23 cellular contexts compared by ENCODE assay signal in genomic region chr1:44508397-44508745, GRCh38.
DNase-seq lines count a peak whose midpoint lies in the region; ATAC-seq, FAIRE-seq and TF ChIP-seq lines count a peak whose summit lies in the region.
"Had no signal": no experiment of that assay in that cellular context is flagged by ENCODE, and none has a peak within 500 bp of the region (broad histone marks: within the 10 kb centered on the region; RNA-seq: fewer than 3 reads in every experiment).

No MANE protein-coding gene starts in this region.

- POLR2A ChIA-PET in K562 (lab: Yijun Ruan, JAX), result no interaction called here

- H3K4me2 ChIP-seq in K562 (ENCODE audit: insufficient read depth, low read length) (no peak overlapping the region), neuronal stem cell (ENCODE audit: insufficient read depth, low read length, poor library complexity, severe bottlenecking) (no peak overlapping the region)
- H3K4me2 ChIP-seq: A549 had no signal

- H3K9me3 ChIP-seq in K562 (replicated peaks; ENCODE audit: control insufficient read depth, insufficient read depth, low read depth, low read length) (no peaks in the 10 kb centered on the region), neuronal stem cell (replicated peaks in 1 of 2; ENCODE audit: control insufficient read depth in 2 of 2, insufficient read depth in 1 of 2, low read depth in 1 of 2, low read length in 2 of 2) (no peaks in the 10 kb centered on the region), MG63 (no peaks in the 10 kb centered on the region)
- H3K9me3 ChIP-seq: A549 had no signal

- CTCF ChIA-PET in K562 (lab: Yijun Ruan, JAX; ENCODE audit: low intra/inter-chr PET ratio), result no interaction called here

- no peak for TF ChIP-seq POLR2A in K562 (conservative IDR thresholded peaks at IDR 0.05)

- no peak overlapping the region for H2BK15ac ChIP-seq in neuronal stem cell (ENCODE audit: low read length)

- H3K27me3 ChIP-seq in K562 (ENCODE audit: control insufficient read depth in 2 of 2, insufficient read depth in 2 of 2, low read length in 2 of 2) (peaks cover 73 to 76% of the 10 kb centered on the region in 2 experiments), layer of hippocampus (ENCODE audit: control insufficient read depth, insufficient read depth, low read length) (no peaks in the 10 kb centered on the region), neuronal stem cell (ENCODE audit: control insufficient read depth in 3 of 3, insufficient read depth in 3 of 3, low read depth in 1 of 3, low read length in 3 of 3) (peaks cover 0 to 57% (median 12%) of the 10 kb centered on the region in 3 experiments), MG63 (no peaks in the 10 kb centered on the region)

- no peak overlapping the region for H2BK120ac ChIP-seq in neuronal stem cell (ENCODE audit: low read depth, low read length)

- no peak overlapping the region for H2AK5ac ChIP-seq in neuronal stem cell (ENCODE audit: low read depth, low read length)

- ATAC-seq in K562 (peak; percentile 21; the same call in 1 of the 3 replicates), GM21619 (IDR thresholded peaks at IDR 0.05; ENCODE audit: unreplicated experiment) (no peak)
- ATAC-seq: A549, HCT116 had no signal

- H3K4ac ChIP-seq in neuronal stem cell (ENCODE audit: low read length), result no peak overlapping the region

- no peak overlapping the region for H4K91ac ChIP-seq in neuronal stem cell (ENCODE audit: low read depth, low read length, poor library complexity)

- H3K18ac ChIP-seq in neuronal stem cell (ENCODE audit: low read length), result peak overlapping the region; percentile 85

- H3K9ac ChIP-seq in K562 (ENCODE audit: insufficient read depth in 1 of 2, low read depth in 2 of 2, low read length in 2 of 2) (no peak overlapping the region), neuronal stem cell (ENCODE audit: low read depth, low read length, poor library complexity) (no peak overlapping the region)

- no peak for TF ChIP-seq CTCF in K562 (IDR thresholded peaks at IDR 0.05 in 2 of 3, conservative IDR thresholded peaks at IDR 0.05 in 1 of 3; ENCODE audit: insufficient read depth in 2 of 3, low read depth in 1 of 3, low read length in 3 of 3)

- H2AFZ ChIP-seq in K562 (ENCODE audit: low read depth, low read length) (no peak overlapping the region), neuronal stem cell (ENCODE audit: low read length) (no peak overlapping the region)

- TF ChIP-seq RAD21 in K562 (CRISPR knock-in tag; conservative IDR thresholded peaks at IDR 0.05 in 1 of 2, IDR thresholded peaks at IDR 0.05 in 1 of 2), result 0 out of 4 replicates have a peak, but pooled peaks of 1 of the 2 experiments have one; percentile 13

- no peak for FAIRE-seq in K562 (lab: Jason Lieb, UNC)
- FAIRE-seq in urothelium cell line (lab: Jason Lieb, UNC), result peak; percentile 20
- FAIRE-seq: A549, GM18507 had no signal

- H3K4me1 ChIP-seq in K562 (replicated peaks in 1 of 2; ENCODE audit: control insufficient read depth in 2 of 2, insufficient read depth in 2 of 2, low read length in 2 of 2), result no peaks in the 10 kb centered on the region; a peak in 1 of 5 replicates
- peaks cover 39 to 65% of the 10 kb centered on the region in 2 donors for H3K4me1 ChIP-seq in neuronal stem cell (ENCODE audit: control insufficient read depth in 2 of 2, insufficient read depth in 1 of 2, low read depth in 1 of 2, low read length in 2 of 2)
- H3K4me1 ChIP-seq: A549 had no signal

- no peak overlapping the region for H2BK5ac ChIP-seq in neuronal stem cell (ENCODE audit: low read length)

- intact Hi-C loops in K562 (cut with micrococcal nuclease), result no loop called here

- H3K4me3 ChIP-seq in K562 (no peak overlapping the region), neuronal stem cell (ENCODE audit: low read length in 2 of 2) (no peak overlapping the region), MG63 (no peak overlapping the region)
- H3K4me3 ChIP-seq: A549 had no signal

- 19% methylated on average over 5 of the region's 5 CpGs for WGBS in K562 (ENCODE audit: insufficient coverage, low coverage, missing lambda C conversion rate)
- no CpG with 5 or more reads among the region's 5 CpGs for WGBS in neuronal stem cell (ENCODE audit: extremely low coverage in 2 of 2, insufficient read length in 2 of 2, insufficient replicate concordance in 1 of 2), 2 donors

- no peak overlapping the region for H3K27ac ChIP-seq in K562 (ENCODE audit: extremely low read depth, low read depth, low read length)
- H3K27ac ChIP-seq in layer of hippocampus (ENCODE audit: low read depth, low read length), result peak overlapping the region; percentile 94
- no peak overlapping the region for H3K27ac ChIP-seq in neuronal stem cell (replicated peaks; ENCODE audit: low read length)
- H3K27ac ChIP-seq: A549, HL-60 had no signal

- no peak overlapping the region for H3K14ac ChIP-seq in neuronal stem cell (ENCODE audit: low read length)

- no peaks in the 10 kb centered on the region for H3K79me2 ChIP-seq in K562 (ENCODE audit: control insufficient read depth, insufficient read depth, low read length)

- H3K23ac ChIP-seq in neuronal stem cell (ENCODE audit: low read depth, low read length, poor library complexity), result no peak overlapping the region

- no peak overlapping the region for H4K8ac ChIP-seq in neuronal stem cell (ENCODE audit: low read depth, low read length)

- H3K36me3 ChIP-seq in K562 (ENCODE audit: control insufficient read depth, insufficient read depth, low read length) (no peaks in the 10 kb centered on the region), neuronal stem cell (replicated peaks in 1 of 2; ENCODE audit: control insufficient read depth in 2 of 2, insufficient read depth in 2 of 2, low read length in 2 of 2) (peaks cover 0 to 20% of the 10 kb centered on the region in 2 donors), MG63 (no peaks in the 10 kb centered on the region)

- no peak for DNase-seq in K562 (ENCODE audit: extremely low read depth in 1 of 4, low spot score in 3 of 4)
- DNase-seq in neuronal stem cell (ENCODE audit: low spot score), result no peak
- DNase-seq in urothelium cell line (ENCODE audit: low spot score), result no peak
- DNase-seq in MG63, result no peak
- DNase-seq in SIG-M5 treated with dmso at 0.1 percent for 504 hours (lab: John Stamatoyannopoulos, UW; ENCODE audit: unreplicated experiment), result no peak
- DNase-seq: AML-193; CD4-positive, alpha-beta memory T cell; COR-L47; DMS53; GOT3; NCI-H1092 treated with DMSO at 0.1 percent for 48 hours; NCI-H1436 treated with DMSO at 0.1 percent for 48 hours; NCI-H2029; NCI-H446 treated with DMSO at 0.1 percent for 48 hours; NCI-H526; Right ventricle myocardium superior; RPMI8226 had no signal

- H4K20me1 ChIP-seq in K562 (replicated peaks; ENCODE audit: control insufficient read depth, insufficient read depth, low read length), result 0 out of 2 replicates have a peak, but pooled peaks cover 5% of the 10 kb centered on the region

- H3K79me1 ChIP-seq in neuronal stem cell (ENCODE audit: low read depth, low read length), result no peaks in the 10 kb centered on the region

- TF ChIP-seq EP300 in K562 (IDR thresholded peaks at IDR 0.05; ENCODE audit: low read length), result no peak

- H2BK12ac ChIP-seq in neuronal stem cell (ENCODE audit: low read length), result no peak overlapping the region

- no peaks in the 10 kb centered on the region for H3K9me1 ChIP-seq in K562 (ENCODE audit: control insufficient read depth, insufficient read depth, low read length)

- in situ Hi-C loops in K562 (cut with MboI), result no loop called here

- BruUV-seq in K562 (replicated peaks; lab: Mats Ljungman, UMichigan), result no TSS peak

TF ChIP-seq in K562, 482 proteins besides CTCF, POLR2A, EP300 and RAD21:
- no peak for TF ChIP-seq RBM39 (optimal IDR thresholded peaks at IDR 0.05; ENCODE audit: low read depth, low read length)
- no peak for TF ChIP-seq PTRF (tag; IDR thresholded peaks at IDR 0.05)
- TF ChIP-seq FOXA1 (IDR thresholded peaks at IDR 0.05; ENCODE audit: borderline replicate concordance), result no peak
- no peak for TF ChIP-seq TCF3 (CRISPR knock-in tag; IDR thresholded peaks at IDR 0.05)
- TF ChIP-seq BMI1 (IDR thresholded peaks at IDR 0.05; ENCODE audit: low read length), result no peak
- TF ChIP-seq SPI1 (IDR thresholded peaks at IDR 0.05; ENCODE audit: borderline replicate concordance, low read depth, low read length), result no peak
- no peak for TF ChIP-seq ZNF212 (CRISPR knock-in tag; IDR thresholded peaks at IDR 0.05)
- TF ChIP-seq MCM7 (IDR thresholded peaks at IDR 0.05), result no peak
- TF ChIP-seq ZNF23 (CRISPR knock-in tag; IDR thresholded peaks at IDR 0.05), result no peak
- no peak for TF ChIP-seq SMAD3 (CRISPR knock-in tag; conservative IDR thresholded peaks at IDR 0.05)
- no peak for TF ChIP-seq ZNF780A (CRISPR knock-in tag; IDR thresholded peaks at IDR 0.05)
- TF ChIP-seq CBFA2T3 (IDR thresholded peaks at IDR 0.05), result no peak
- TF ChIP-seq ZNF449 (CRISPR knock-in tag; IDR thresholded peaks at IDR 0.05), result no peak
- TF ChIP-seq ZNF354B (CRISPR knock-in tag; IDR thresholded peaks at IDR 0.05), result no peak
